Comparison of ENCODE assay signal across 8 cellular contexts in the genomic region with DNA sequence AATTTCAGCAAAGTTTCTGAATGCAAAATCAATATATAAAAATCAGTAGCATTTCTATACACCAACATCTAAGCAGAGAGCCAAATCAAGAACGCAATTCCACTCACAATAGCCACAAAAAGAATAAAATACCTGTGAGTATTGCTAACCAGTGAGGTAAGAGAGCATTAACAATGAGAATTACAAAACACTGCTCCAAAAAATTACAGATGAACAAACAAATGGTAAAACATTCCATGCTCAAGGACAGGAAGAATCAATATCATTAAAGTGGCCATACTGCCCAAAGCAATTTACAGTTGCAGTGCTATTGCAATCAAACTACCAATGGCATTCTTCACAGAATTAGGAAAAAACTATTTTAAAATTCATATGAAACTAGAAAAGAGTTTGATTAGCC.
"Had no signal": no experiment of that assay in that cellular context is flagged by ENCODE, and none has a peak within 500 bp of the region (broad histone marks: within the 10 kb centered on the region; RNA-seq: fewer than 3 reads in every experiment).

No MANE protein-coding gene starts in this region.

- ATAC-seq: GM12878 had no signal

- FAIRE-seq: G401.6, GM12878, GM12891, GM12892, GM18507, GM19239 had no signal

- H3K4me3 ChIP-seq: GM12878 had no signal

- DNase-seq: GDM1, GF-D8 had no signal
